ENCODE assay signal across 26 cellular contexts in the genomic region with DNA sequence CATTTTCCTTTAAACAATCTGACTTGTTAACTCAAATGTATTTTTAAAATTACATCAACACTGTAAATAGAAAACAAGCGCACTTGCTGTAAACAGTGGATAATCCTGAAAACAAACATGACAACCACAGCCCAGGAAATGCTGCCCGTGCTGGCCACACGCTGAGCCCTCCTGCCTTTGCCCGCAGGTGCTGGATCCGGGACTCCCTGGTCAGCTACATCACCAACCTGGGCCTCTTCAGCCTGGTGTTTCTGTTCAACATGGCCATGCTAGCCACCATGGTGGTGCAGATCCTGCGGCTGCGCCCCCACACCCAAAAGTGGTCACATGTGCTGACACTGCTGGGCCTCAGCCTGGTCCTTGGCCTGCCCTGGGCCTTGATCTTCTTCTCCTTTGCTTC. TPM values are rescaled to one million over a fixed set of nuclear protein-coding genes. Genes with fewer than 3 reads are reported as not detected.
"Had no signal": no experiment of that assay in that cellular context is flagged by ENCODE, and none has a peak within 500 bp of the region (broad histone marks: within the 10 kb centered on the region; RNA-seq: fewer than 3 reads in every experiment).

No MANE protein-coding gene starts in this region.

- ATAC-seq: effector memory CD8-positive, alpha-beta T cell; heart right ventricle; sciatic nerve; stimulated activated memory B cell treated with anti-CD40 and anti-IgM and Interleukin-4, amounts not matched to agents 10 μg/mL and 1 μg/mL and 100 μg/mL, for 72 hours; stimulated activated naive CD8-positive, alpha-beta T cell treated with anti-CD3 and anti-CD28 coated beads, Interleukin-15, Interleukin-2, amounts not matched to agents 100 U/mL and 50 U/mL, for 24 hours had no signal

- H3K4me2 ChIP-seq: smooth muscle cell had no signal

- FAIRE-seq: endometrium, urothelium cell line had no signal

- H3K36me3 ChIP-seq: neutrophil had no signal

- H3K27me3 ChIP-seq: esophagus squamous epithelium, heart right ventricle, neutrophil, testis, upper lobe of left lung had no signal

- H3K9me3 ChIP-seq: esophagus squamous epithelium, heart right ventricle, neutrophil, testis, tibial artery, upper lobe of left lung had no signal

- H3K27ac ChIP-seq: esophagus squamous epithelium, heart right ventricle, neutrophil, parathyroid adenoma, testis, tibial artery, upper lobe of left lung had no signal

- H3K4me3 ChIP-seq: esophagus squamous epithelium, heart right ventricle, lung, smooth muscle cell, testis, tibial artery, upper lobe of left lung had no signal

- H3K4me1 ChIP-seq: esophagus squamous epithelium, parathyroid adenoma, testis, tibial artery, upper lobe of left lung had no signal

- DNase-seq: cerebellar nuclear complex; cortex of kidney; effector memory CD8-positive, alpha-beta T cell; erythroblast; esophagus squamous epithelium; foreskin melanocyte; glutamatergic neuron; heart right ventricle; hippocampal formation; islet precursor cell; stimulated activated CD4-positive, alpha-beta T cell treated with anti-CD3 and anti-CD28 coated beads, Interleukin-2, amount 100 ng/mL, for 24 hours; stimulated activated CD4-positive, alpha-beta T cell treated with anti-CD3 and anti-CD28 coated beads, Interleukin-4, amount 100 ng/mL, for 24 hours; stimulated activated naive CD8-positive, alpha-beta T cell treated with anti-CD3 and anti-CD28 coated beads, Interleukin-15, Interleukin-2, amounts not matched to agents 100 U/mL and 50 U/mL, for 24 hours; substantia nigra; testis; tibial artery had no signal

- H3K9ac ChIP-seq: parathyroid adenoma had no signal

- H2AFZ ChIP-seq: parathyroid adenoma had no signal

- H3K79me2 ChIP-seq: parathyroid adenoma had no signal

RNA-seq across cellular contexts. Expression of a gene that starts 6.6 kb away (rescaled TPM):
- total RNA-seq: progenitor cell of endocrine pancreas had no signal
- polyA plus RNA-seq: smooth muscle cell had no signal

RNA-seq across cellular contexts. Expression of a gene that starts 33.1 kb away (rescaled TPM):
- total RNA-seq: sciatic nerve had no signal
- polyA plus RNA-seq: heart right ventricle, smooth muscle cell had no signal
